Comparison of ENCODE assay signal across 24 cellular contexts in the genomic region with DNA sequence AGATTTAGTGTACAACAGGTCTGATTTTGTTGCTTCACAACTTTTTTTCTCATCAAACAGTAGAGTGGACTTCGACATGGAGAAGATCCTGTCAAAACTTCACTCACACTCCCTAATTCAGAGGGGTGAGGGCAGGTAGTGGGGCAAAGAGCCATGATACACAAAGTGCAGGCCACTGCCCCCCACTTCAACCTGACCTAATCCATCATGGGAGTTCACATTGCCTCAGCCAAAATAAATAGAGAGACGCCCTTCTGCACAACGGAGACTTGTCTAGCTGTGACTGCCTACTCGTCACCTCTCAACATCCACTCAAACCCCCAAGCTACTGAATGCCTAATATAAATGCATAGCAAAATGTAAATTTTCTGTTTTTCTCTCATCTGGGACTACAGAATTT.
DNase-seq lines count a peak whose midpoint lies in the region; ATAC-seq and TF ChIP-seq lines count a peak whose summit lies in the region.
"Had no signal": no experiment of that assay in that cellular context is flagged by ENCODE, and none has a peak within 500 bp of the region (broad histone marks: within the 10 kb centered on the region; RNA-seq: fewer than 3 reads in every experiment).

No MANE protein-coding gene starts in this region.

- H3K4me1 Mint-ChIP-seq in activated CD4-positive, alpha-beta T cell treated with anti-CD3 and anti-CD28 coated beads, Interleukin-2, amount 10 ng/mL, durations not matched to agents 24 days and 14 days = no peaks in the 10 kb centered on the region
- peaks cover 29% of the 10 kb centered on the region for H3K4me1 Mint-ChIP-seq in nephron progenitor cell
- H3K4me1 Mint-ChIP-seq: B cell; CD4-positive, CD25-positive, alpha-beta regulatory T cell had no signal

- no peaks in the 10 kb centered on the region for H3K9me3 Mint-ChIP-seq in activated CD4-positive, alpha-beta T cell treated with anti-CD3 and anti-CD28 coated beads, Interleukin-2, amount 10 ng/mL, durations not matched to agents 24 days and 14 days
- peaks cover 22% of the 10 kb centered on the region for H3K9me3 Mint-ChIP-seq in nephron progenitor cell
- H3K9me3 Mint-ChIP-seq: HFFc6 had no signal

- 35 to 37% methylated on average over 4 of the region's 4 CpGs for WGBS in tibial nerve, 2 donors

- TF ChIP-seq CTCF in nephron progenitor cell (IDR thresholded peaks at IDR 0.05) (no peak), upper lobe of right lung (IDR thresholded peaks at IDR 0.05) (no peak), tibial nerve (IDR thresholded peaks at IDR 0.05) (no peak)

- no peak overlapping the region for H3K4me3 ChIP-seq in upper lobe of right lung
- H3K4me3 ChIP-seq in tibial nerve = no peak overlapping the region
- H3K4me3 ChIP-seq: BLaER1, GM12878, GM23338 had no signal

- H3K27me3 ChIP-seq in upper lobe of right lung (no peaks in the 10 kb centered on the region), tibial nerve (no peaks in the 10 kb centered on the region)
- H3K27me3 ChIP-seq: BLaER1 had no signal

- intact Hi-C loops in activated CD4-positive, alpha-beta T cell treated with anti-CD3 and anti-CD28 coated beads, Interleukin-2, amount 10 ng/mL, durations not matched to agents 24 days and 14 days (cut with micrococcal nuclease) = no loop called here
- intact Hi-C loops in upper lobe of right lung (cut with DNase I) = no loop called here

- no peak for TF ChIP-seq POLR2A in tibial nerve (IDR thresholded peaks at IDR 0.05)

- no peaks in the 10 kb centered on the region for H3K36me3 ChIP-seq in upper lobe of right lung
- H3K36me3 ChIP-seq in tibial nerve = no peaks in the 10 kb centered on the region
- H3K36me3 ChIP-seq: BLaER1 had no signal

- H3K36me3 Mint-ChIP-seq in activated CD4-positive, alpha-beta T cell treated with anti-CD3 and anti-CD28 coated beads, Interleukin-2, amount 10 ng/mL, durations not matched to agents 24 days and 14 days (ENCODE audit: low read depth) = no peaks in the 10 kb centered on the region
- peaks cover 8% of the 10 kb centered on the region for H3K36me3 Mint-ChIP-seq in nephron progenitor cell (ENCODE audit: low read depth)
- H3K36me3 Mint-ChIP-seq: CD4-positive, CD25-positive, alpha-beta regulatory T cell; CD8-positive, alpha-beta T cell had no signal

- peaks cover 5% of the 10 kb centered on the region for H3K27me3 Mint-ChIP-seq in activated CD4-positive, alpha-beta T cell treated with anti-CD3 and anti-CD28 coated beads, Interleukin-2, amount 10 ng/mL, durations not matched to agents 24 days and 14 days
- H3K27me3 Mint-ChIP-seq in nephron progenitor cell (ENCODE audit: low read depth, poor library complexity) = peaks cover 2% of the 10 kb centered on the region

- H3K27ac Mint-ChIP-seq in activated CD4-positive, alpha-beta T cell treated with anti-CD3 and anti-CD28 coated beads, Interleukin-2, amount 10 ng/mL, durations not matched to agents 24 days and 14 days = no peak overlapping the region
- H3K27ac Mint-ChIP-seq in nephron progenitor cell = peak overlapping the region; percentile 6
- H3K27ac Mint-ChIP-seq: B cell; CD4-positive, CD25-positive, alpha-beta regulatory T cell; CD8-positive, alpha-beta T cell; GM23338; HFFc6 had no signal

- H3K4me1 ChIP-seq in upper lobe of right lung = no peaks in the 10 kb centered on the region
- H3K4me1 ChIP-seq in tibial nerve = no peaks in the 10 kb centered on the region
- H3K4me1 ChIP-seq: BLaER1, Caco-2 had no signal

- H3K27ac ChIP-seq in upper lobe of right lung = no peak overlapping the region
- H3K27ac ChIP-seq in tibial nerve = no peak overlapping the region
- H3K27ac ChIP-seq: 22Rv1, BLaER1, C4-2B had no signal

- H3K4me3 Mint-ChIP-seq in activated CD4-positive, alpha-beta T cell treated with anti-CD3 and anti-CD28 coated beads, Interleukin-2, amount 10 ng/mL, durations not matched to agents 24 days and 14 days = no peak overlapping the region
- H3K4me3 Mint-ChIP-seq in nephron progenitor cell = no peak overlapping the region
- H3K4me3 Mint-ChIP-seq: B cell; CD4-positive, CD25-positive, alpha-beta regulatory T cell; CD8-positive, alpha-beta T cell; GM23338; H9; HFFc6 had no signal

- peak; percentile 22 for DNase-seq in activated CD4-positive, alpha-beta T cell treated with anti-CD3 and anti-CD28 coated beads, Interleukin-2, amount 10 ng/mL, durations not matched to agents 24 days and 14 days
- DNase-seq in activated CD4-positive, alpha-beta T cell treated with anti-CD3 and anti-CD28 coated beads, Interleukin-2, amount 50 U/mL, for 4 hours = no peak
- DNase-seq in left lobe of liver (ENCODE audit: low spot score) = no peak
- DNase-seq in nephron progenitor cell = no peak
- no peak for DNase-seq in upper lobe of right lung
- no peak for DNase-seq in cerebellum (ENCODE audit: low spot score)
- no peak for DNase-seq in tibial nerve (ENCODE audit: low spot score in 2 of 2)
- DNase-seq in DMS153 treated with DMSO at 0.1 percent for 48 hours (lab: John Stamatoyannopoulos, UW; ENCODE audit: unreplicated experiment) = no peak
- DNase-seq: Caco-2; CD4-positive, CD25-positive, alpha-beta regulatory T cell; CD8-positive, alpha-beta T cell; DMS153; DMS79; EL; GDM1; H9; HFFc6 had no signal

- H3K9me3 ChIP-seq in upper lobe of right lung = no peaks in the 10 kb centered on the region
- peaks cover 0 to 5% (median 0%) of the 10 kb centered on the region in 4 donors for H3K9me3 ChIP-seq in tibial nerve
- H3K9me3 ChIP-seq: BLaER1, Caco-2 had no signal

- ATAC-seq in left lobe of liver (peak; percentile 37), upper lobe of right lung (peak; percentile 39)
- ATAC-seq: CD8-positive, alpha-beta T cell; GM12878; GM23338; HCT116 had no signal

- TF ChIP-seq EP300 in tibial nerve (IDR thresholded peaks at IDR 0.05) = no peak
